In the genomic region with DNA sequence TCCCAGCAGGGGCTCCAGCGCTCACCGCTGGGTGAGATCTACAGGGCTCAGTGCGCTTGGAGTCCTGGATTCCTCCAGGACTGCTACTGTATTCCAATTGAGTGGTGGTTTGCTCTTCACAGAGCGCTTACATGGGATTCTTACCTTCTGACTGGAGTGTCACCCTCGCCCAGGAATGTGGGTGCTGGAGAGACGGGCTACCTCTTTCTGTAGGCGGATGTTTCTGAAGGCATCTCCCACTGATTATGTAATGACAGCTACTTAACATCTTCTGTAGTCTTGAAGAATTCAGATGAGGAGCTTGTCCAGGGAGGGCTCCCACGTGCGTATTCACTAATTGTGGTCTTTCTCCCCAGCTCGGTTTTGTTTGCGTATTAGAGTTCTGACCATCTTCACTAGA, we compare ENCODE assay signal across 13 cellular contexts.
DNase-seq lines count a peak whose midpoint lies in the region; ATAC-seq, FAIRE-seq and TF ChIP-seq lines count a peak whose summit lies in the region.
"Had no signal": no experiment of that assay in that cellular context is flagged by ENCODE, and none has a peak within 500 bp of the region (broad histone marks: within the 10 kb centered on the region; RNA-seq: fewer than 3 reads in every experiment).

No MANE protein-coding gene starts in this region.

- no peak overlapping the region for H3K9ac ChIP-seq in GM12878 (ENCODE audit: control insufficient read depth, insufficient read depth, low read length)
- no peak overlapping the region for H3K9ac ChIP-seq in HepG2 (ENCODE audit: insufficient read depth, low read depth, low read length)

- no peak for TF ChIP-seq CTCF in HEK293 (tag by site-specific recombination; IDR thresholded peaks at IDR 0.05)
- TF ChIP-seq CTCF in GM12878 (IDR thresholded peaks at IDR 0.05 in 2 of 3, conservative IDR thresholded peaks at IDR 0.05 in 1 of 3; ENCODE audit: control insufficient read depth in 2 of 3, extremely low read depth in 1 of 3, insufficient read depth in 1 of 3, low read depth in 3 of 3, low read length in 3 of 3), result no peak
- TF ChIP-seq CTCF in HepG2 (CRISPR knock-in tag; IDR thresholded peaks at IDR 0.05), result no peak
- TF ChIP-seq CTCF in WERI-Rb-1 (IDR thresholded peaks at IDR 0.05; ENCODE audit: low read depth, low read length), result no peak

- H3K79me2 ChIP-seq in GM12878 (ENCODE audit: control insufficient read depth, insufficient read depth, low read length) (no peaks in the 10 kb centered on the region), HepG2 (ENCODE audit: insufficient read depth, low read length) (no peaks in the 10 kb centered on the region)

- WGBS in GM12878 (ENCODE audit: insufficient coverage, insufficient replicate concordance, low lambda C conversion rate, missing lambda C conversion rate), result 90% methylated on average over 11 of the region's 11 CpGs
- WGBS in HepG2 (ENCODE audit: low lambda C conversion rate), result 88% methylated on average over 6 of the region's 11 CpGs

- H3K36me3 ChIP-seq in HEK293 (ENCODE audit: control insufficient read depth in 2 of 2, insufficient read depth in 1 of 2, low read length in 2 of 2) (peaks cover 4 to 17% of the 10 kb centered on the region in 2 experiments; a peak in 2 of 3 replicates), GM12878 (ENCODE audit: control insufficient read depth in 2 of 2, insufficient read depth in 2 of 2, low read length in 1 of 2) (peaks cover 2 to 11% of the 10 kb centered on the region in 2 experiments; a peak in 2 of 4 replicates), HepG2 (replicated peaks in 1 of 2; ENCODE audit: control insufficient read depth in 1 of 2, insufficient read depth in 2 of 2, low read length in 2 of 2) (peaks cover 0 to 5% of the 10 kb centered on the region in 2 experiments; a peak in 3 of 5 replicates), WERI-Rb-1 (peaks cover 18% of the 10 kb centered on the region)
- no peaks in the 10 kb centered on the region for H3K36me3 ChIP-seq in naive thymus-derived CD4-positive, alpha-beta T cell (ENCODE audit: control insufficient read depth in 2 of 3, insufficient read depth in 3 of 3, low read length in 3 of 3)

- TF ChIP-seq RAD21 in GM12878 (IDR thresholded peaks at IDR 0.05; ENCODE audit: insufficient read depth, low read depth, low read length) (no peak), HepG2 (CRISPR knock-in tag; IDR thresholded peaks at IDR 0.05) (no peak)

- peaks cover 0 to 13% (median 5%) of the 10 kb centered on the region in 7 donors for H3K4me1 Mint-ChIP-seq in naive thymus-derived CD4-positive, alpha-beta T cell

- in situ Hi-C loops in GM12878 (cut with MboI), result no loop called here
- in situ Hi-C loops in HepG2 (cut with HindIII; ENCODE audit: extremely low pct_ligation_motif_present, low pct_unique_long_range_greater_than_20kb), result no loop called here

- H3K4me3 ChIP-seq in HEK293 (ENCODE audit: low read depth, low read length), result no peak overlapping the region
- no peak overlapping the region for H3K4me3 ChIP-seq in GM12878
- H3K4me3 ChIP-seq in HepG2 (replicated peaks in 1 of 3; ENCODE audit: insufficient read depth in 1 of 3, low read depth in 2 of 3, low read length in 3 of 3), result no peak overlapping the region
- no peak overlapping the region for H3K4me3 ChIP-seq in naive thymus-derived CD4-positive, alpha-beta T cell (ENCODE audit: low read length)
- no peak overlapping the region for H3K4me3 ChIP-seq in WERI-Rb-1 (ENCODE audit: low read depth, low read length)

- CTCF ChIA-PET in HEK293 (lab: Yijun Ruan, JAX), result interaction anchor here (0.9 to 1.1 kb wide), 2 partner anchors 9 to 25 kb away, joined by 5 read pairs; no protein-coding TSS in a partner anchor
- CTCF ChIA-PET in GM12878 (lab: Yijun Ruan, JAX), result interaction anchor here (0.6 to 1.1 kb wide), 2 partner anchors 25 to 57 kb away, joined by 3 read pairs; no protein-coding TSS in a partner anchor
- CTCF ChIA-PET in HepG2 (lab: Yijun Ruan, JAX; ENCODE audit: low intra/inter-chr PET ratio, low total read pairs), result no interaction called here
- CTCF ChIA-PET in naive thymus-derived CD4-positive, alpha-beta T cell (lab: Charles Lee), result interaction anchor here (0.6 kb wide), 1 partner anchor 42 kb away, joined by 3 read pairs; no protein-coding TSS in a partner anchor

- peak; percentile 33; the same call in 1 of the 2 replicates for TF ChIP-seq POLR2A in GM12878 (IDR thresholded peaks at IDR 0.05; ENCODE audit: low read depth, low read length)
- TF ChIP-seq POLR2A in HepG2 (IDR thresholded peaks at IDR 0.05; ENCODE audit: insufficient read depth in 1 of 2, low read depth in 2 of 2, low read length in 2 of 2), result no peak

- TF ChIP-seq EP300 in GM12878 (IDR thresholded peaks at IDR 0.05; ENCODE audit: borderline replicate concordance in 1 of 2, control insufficient read depth in 1 of 2, low read depth in 2 of 2, low read length in 2 of 2), result no peak
- TF ChIP-seq EP300 in HepG2 (IDR thresholded peaks at IDR 0.05; ENCODE audit: low read depth in 2 of 2, low read length in 2 of 2), result no peak
- no peak for TF ChIP-seq EP300 in HepG2 (CRISPR knock-in tag; IDR thresholded peaks at IDR 0.05; ENCODE audit: borderline replicate concordance)

- H4K20me1 ChIP-seq in GM12878 (ENCODE audit: control insufficient read depth, insufficient read depth) (no peaks in the 10 kb centered on the region), HepG2 (ENCODE audit: insufficient read depth, low read length) (no peaks in the 10 kb centered on the region)

- H3K4me3 Mint-ChIP-seq in naive thymus-derived CD4-positive, alpha-beta T cell, result no peak overlapping the region
- H3K4me3 Mint-ChIP-seq: CD14-positive monocyte; CD8-positive, alpha-beta T cell had no signal

- H3K9me3 ChIP-seq in HEK293 (ENCODE audit: control insufficient read depth, insufficient read depth, low read depth, low read length) (no peaks in the 10 kb centered on the region), GM12878 (replicated peaks; ENCODE audit: control insufficient read depth, insufficient read depth, low read length) (no peaks in the 10 kb centered on the region), HepG2 (ENCODE audit: low read length) (no peaks in the 10 kb centered on the region), WERI-Rb-1 (ENCODE audit: severe bottlenecking) (peaks cover 6% of the 10 kb centered on the region)
- no peaks in the 10 kb centered on the region for H3K9me3 ChIP-seq in naive thymus-derived CD4-positive, alpha-beta T cell (ENCODE audit: control insufficient read depth in 2 of 3, low read length in 3 of 3)

- H3K27ac Mint-ChIP-seq in naive thymus-derived CD4-positive, alpha-beta T cell, result peak overlapping the region in 1 of 9 donors; percentile 13
- H3K27ac Mint-ChIP-seq: CD14-positive monocyte; CD8-positive, alpha-beta T cell had no signal

- RAD21 ChIA-PET in GM12878 (lab: Charles Lee; ENCODE audit: unreplicated experiment), result no interaction called here

- FAIRE-seq in GM12878 (lab: Jason Lieb, UNC) (no peak), HepG2 (lab: Jason Lieb, UNC) (no peak)

- no peaks in the 10 kb centered on the region for H3K27me3 Mint-ChIP-seq in naive thymus-derived CD4-positive, alpha-beta T cell

- H3K4me1 ChIP-seq in HEK293 (ENCODE audit: control insufficient read depth, insufficient read depth, low read length) (no peaks in the 10 kb centered on the region; the same call in 1 of the 2 replicates), GM12878 (ENCODE audit: control insufficient read depth, insufficient read depth, low read length) (no peaks in the 10 kb centered on the region), HepG2 (ENCODE audit: insufficient read depth, low read length) (no peaks in the 10 kb centered on the region)
- no peaks in the 10 kb centered on the region for H3K4me1 ChIP-seq in naive thymus-derived CD4-positive, alpha-beta T cell (ENCODE audit: control insufficient read depth in 2 of 2, insufficient read depth in 2 of 2, low read length in 2 of 2)

- POLR2A ChIA-PET in HEK293 (lab: Yijun Ruan, JAX) (interaction anchor here (1.0 kb wide), 1 partner anchor 9 kb away, joined by 3 read pairs; no protein-coding TSS in a partner anchor), GM12878 (lab: Charles Lee) (interaction anchor here (0.5 to 0.6 kb wide), 2 partner anchors 39 to 47 kb away, joined by 5 to 7 read pairs; no protein-coding TSS in a partner anchor), HepG2 (lab: Yijun Ruan, JAX) (no interaction called here)
- POLR2A ChIA-PET in naive thymus-derived CD4-positive, alpha-beta T cell (lab: Charles Lee), result interaction anchor here (0.9 kb wide), 1 partner anchor 43 kb away, joined by 3 read pairs; no protein-coding TSS in a partner anchor

- peaks cover 0 to 9% (median 4%) of the 10 kb centered on the region in 5 donors for H3K36me3 Mint-ChIP-seq in naive thymus-derived CD4-positive, alpha-beta T cell

- no peak overlapping the region for H3K27ac ChIP-seq in HEK293 (ENCODE audit: extremely low read depth, low read depth, low read length)
- no peak overlapping the region for H3K27ac ChIP-seq in GM12878 (ENCODE audit: control insufficient read depth, insufficient read depth)
- H3K27ac ChIP-seq in HepG2 (ENCODE audit: extremely low read length, insufficient read depth, low read length), result no peak overlapping the region
- no peak overlapping the region for H3K27ac ChIP-seq in naive thymus-derived CD4-positive, alpha-beta T cell (ENCODE audit: low read depth, low read length)
- no peak overlapping the region for H3K27ac ChIP-seq in WERI-Rb-1

- H2AFZ ChIP-seq in GM12878 (ENCODE audit: control insufficient read depth, low read depth, low read length) (no peak overlapping the region), HepG2 (ENCODE audit: low read length) (no peak overlapping the region)

- intact Hi-C loops in GM12878 (cut with micrococcal nuclease; ENCODE audit: unreplicated experiment) (no loop called here), HepG2 (cut with micrococcal nuclease; ENCODE audit: unreplicated experiment) (no loop called here)
- intact Hi-C loops in naive thymus-derived CD4-positive, alpha-beta T cell (cut with micrococcal nuclease), result no loop called here

- DNase-seq in GM12878 (ENCODE audit: low read depth, low spot score) (no peak), HepG2 (ENCODE audit: low spot score) (no peak), 8988T (no peak), WERI-Rb-1 (no peak)
- DNase-seq in naive thymus-derived CD4-positive, alpha-beta T cell, result no peak
- DNase-seq: CD8-positive, alpha-beta T cell; COR-L47; DND-41; GDM1; H7; IMR-90 had no signal

- peaks cover 0 to 2% (median 0%) of the 10 kb centered on the region in 11 donors for H3K9me3 Mint-ChIP-seq in naive thymus-derived CD4-positive, alpha-beta T cell
- H3K9me3 Mint-ChIP-seq: CD8-positive, alpha-beta T cell had no signal

- SMC1A ChIA-PET in GM12878 (lab: Charles Lee; ENCODE audit: uncharacterized antibody, unreplicated experiment), result no interaction called here

- BruUV-seq in GM12878 (replicated peaks; lab: Mats Ljungman, UMichigan), result no TSS peak
- no TSS peak for BruUV-seq in HepG2 (replicated peaks; lab: Mats Ljungman, UMichigan)

- ATAC-seq in GM12878 (no peak), HepG2 (peak; percentile 11; the same call in 1 of the 3 replicates)
- no peak for ATAC-seq in naive thymus-derived CD4-positive, alpha-beta T cell
- ATAC-seq: CD8-positive, alpha-beta T cell had no signal

- H3K4me2 ChIP-seq in GM12878 (ENCODE audit: control insufficient read depth, insufficient read depth) (no peak overlapping the region), HepG2 (ENCODE audit: low read depth, low read length) (no peak overlapping the region)

- no peaks in the 10 kb centered on the region for H3K27me3 ChIP-seq in GM12878 (replicated peaks in 1 of 2; ENCODE audit: control insufficient read depth in 2 of 2, insufficient read depth in 2 of 2, low read length in 1 of 2)
- no peaks in the 10 kb centered on the region for H3K27me3 ChIP-seq in HepG2 (ENCODE audit: control insufficient read depth in 1 of 2, insufficient read depth in 2 of 2, low read length in 2 of 2)
- H3K27me3 ChIP-seq in naive thymus-derived CD4-positive, alpha-beta T cell (ENCODE audit: control insufficient read depth in 2 of 2, insufficient read depth in 2 of 2, low read length in 2 of 2), result no peaks in the 10 kb centered on the region
- no peaks in the 10 kb centered on the region for H3K27me3 ChIP-seq in WERI-Rb-1 (ENCODE audit: insufficient read depth, low read depth, severe bottlenecking)
